In genomic region chr19:1729568-1729925, GRCh38 we compare ENCODE assay signal across 25 cellular contexts. TPM values are rescaled to one million over a fixed set of nuclear protein-coding genes. Genes with fewer than 3 reads are reported as not detected.
DNase-seq lines count a peak whose midpoint lies in the region; ATAC-seq, FAIRE-seq and TF ChIP-seq lines count a peak whose summit lies in the region.
"Had no signal": no experiment of that assay in that cellular context is flagged by ENCODE, and none has a peak within 500 bp of the region (broad histone marks: within the 10 kb centered on the region; RNA-seq: fewer than 3 reads in every experiment).

No MANE protein-coding gene starts in this region.

- no peak for TF ChIP-seq RAD21 in H1 (IDR thresholded peaks at IDR 0.05 in 1 of 2, conservative IDR thresholded peaks at IDR 0.05 in 1 of 2; ENCODE audit: low read depth in 2 of 2, low read length in 2 of 2)

- H3K56ac ChIP-seq in H1 (replicated peaks; ENCODE audit: insufficient read length, low read depth, low read length), result no peak overlapping the region

- DNase-seq in Right ventricle myocardium inferior (ENCODE audit: missing footprints) (peak; percentile 16), Right ventricle myocardium superior (no peak), H1 (ENCODE audit: low read depth in 1 of 2, low spot score in 2 of 2) (no peak), neuronal stem cell (ENCODE audit: low spot score) (no peak), upper lobe of right lung (no peak), DMS53 treated with DMSO at 0.1 percent for 48 hours (lab: John Stamatoyannopoulos, UW; ENCODE audit: unreplicated experiment) (no peak), ureter (ENCODE audit: low spot score) (no peak)
- DNase-seq: BE2C; C1 segment of cervical spinal cord; CD4-positive, alpha-beta memory T cell; CD4-positive, CD25-positive, alpha-beta regulatory T cell; CD8-positive, alpha-beta memory T cell; COR-L47; DMS 273 treated with DMSO at 0.1 percent for 48 hours; DMS153; DMS53; DMS79 treated with DMSO at 0.1 percent for 48 hours; GF-D8 had no signal

- no peak for TF ChIP-seq EP300 in H1 (IDR thresholded peaks at IDR 0.05; ENCODE audit: borderline replicate concordance in 1 of 2, low read depth in 2 of 2, low read length in 2 of 2)

- 94% methylated on average over 14 of the region's 19 CpGs; no CpG with 5 or more reads in 1 of the 2 experiments for WGBS in H1 (ENCODE audit: extremely low coverage in 1 of 2, insufficient coverage in 1 of 2, insufficient read length in 1 of 2, insufficient replicate concordance in 2 of 2, low coverage in 1 of 2, low lambda C conversion rate in 2 of 2, missing lambda C conversion rate in 1 of 2), 2 experiments
- no CpG with 5 or more reads among the region's 19 CpGs for WGBS in neuronal stem cell (ENCODE audit: extremely low coverage in 2 of 2, insufficient read length in 2 of 2, insufficient replicate concordance in 1 of 2), 2 donors

- H3K4me3 ChIP-seq in H1 (ENCODE audit: extremely low read depth in 1 of 4, insufficient read depth in 2 of 4, low read depth in 3 of 4, low read length in 4 of 4) (no peak overlapping the region), neuronal stem cell (ENCODE audit: low read length in 2 of 2) (no peak overlapping the region), upper lobe of right lung (no peak overlapping the region)
- H3K4me3 ChIP-seq: A549, BLaER1 had no signal

- H3K23ac ChIP-seq in H1 (ENCODE audit: insufficient read length) (no peak overlapping the region), neuronal stem cell (ENCODE audit: low read depth, low read length, poor library complexity) (peak overlapping the region; percentile 73)

- H3K27me3 ChIP-seq in H1 (replicated peaks in 1 of 4; ENCODE audit: control insufficient read depth in 3 of 4, extremely low read depth in 1 of 4, insufficient read depth in 3 of 4, low read length in 3 of 4), result peaks cover 1 to 25% (median 17%) of the 10 kb centered on the region in 4 experiments; a peak in 5 of 7 replicates
- peaks cover 3 to 31% (median 22%) of the 10 kb centered on the region in 3 experiments for H3K27me3 ChIP-seq in neuronal stem cell (ENCODE audit: control insufficient read depth in 3 of 3, insufficient read depth in 3 of 3, low read depth in 1 of 3, low read length in 3 of 3)
- H3K27me3 ChIP-seq in upper lobe of right lung, result peaks cover 78% of the 10 kb centered on the region

- POLR2A ChIA-PET in H1 (lab: Charles Lee; ENCODE audit: partially characterized antibody), result interaction anchor here (0.6 to 1.3 kb wide), 2 partner anchors 36 to 137 kb away, joined by 3 read pairs; partner anchors contain the start of gene MBD3

- TF ChIP-seq CTCF in H1 (IDR thresholded peaks at IDR 0.05; ENCODE audit: control extremely low read depth in 1 of 3, insufficient read depth in 1 of 3, low read depth in 1 of 3, low read length in 3 of 3), result no peak
- TF ChIP-seq CTCF in upper lobe of right lung (IDR thresholded peaks at IDR 0.05), result no peak

- H2AK5ac ChIP-seq in H1 (ENCODE audit: low read depth, low read length) (no peak overlapping the region), neuronal stem cell (ENCODE audit: low read depth, low read length) (no peak overlapping the region)

- CTCF ChIA-PET in H1 (lab: Charles Lee; ENCODE audit: partially characterized antibody), result interaction anchor here (1.6 to 4.1 kb wide), 3 partner anchors 37 to 58 kb away, joined by 5 to 18 read pairs (median 5); no protein-coding TSS in a partner anchor

- peaks cover 8% of the 10 kb centered on the region; the same call in 1 of the 2 replicates for H3K23me2 ChIP-seq in H1 (ENCODE audit: low read depth, low read length)

- H3K14ac ChIP-seq in H1 (ENCODE audit: insufficient read length), result no peak overlapping the region
- H3K14ac ChIP-seq in neuronal stem cell (ENCODE audit: low read length), result peak overlapping the region; percentile 56

- H3K79me2 ChIP-seq in H1 (ENCODE audit: control insufficient read depth in 1 of 2, insufficient read depth in 2 of 2, low read length in 2 of 2), result no peaks in the 10 kb centered on the region

- H3K36me3 ChIP-seq in H1 (ENCODE audit: control insufficient read depth in 2 of 4, insufficient read depth in 4 of 4, low read length in 3 of 4) (no peaks in the 10 kb centered on the region), neuronal stem cell (replicated peaks in 1 of 2; ENCODE audit: control insufficient read depth in 2 of 2, insufficient read depth in 2 of 2, low read length in 2 of 2) (no peaks in the 10 kb centered on the region), upper lobe of right lung (no peaks in the 10 kb centered on the region)
- H3K36me3 ChIP-seq: BE2C, BLaER1 had no signal

- H3K4me1 ChIP-seq in H1 (replicated peaks in 1 of 4; ENCODE audit: control insufficient read depth in 3 of 4, insufficient read depth in 4 of 4, low read length in 3 of 4) (peaks cover 2 to 5% (median 3%) of the 10 kb centered on the region in 4 experiments; a peak in 6 of 7 replicates), neuronal stem cell (ENCODE audit: control insufficient read depth in 2 of 2, insufficient read depth in 1 of 2, low read depth in 1 of 2, low read length in 2 of 2) (peaks cover 3 to 4% of the 10 kb centered on the region in 2 donors), upper lobe of right lung (no peaks in the 10 kb centered on the region)
- H3K4me1 ChIP-seq: A549, BLaER1 had no signal

- no peak for TF ChIP-seq POLR2A in H1 (IDR thresholded peaks at IDR 0.05; ENCODE audit: control extremely low read depth in 1 of 2, low read depth in 2 of 2, low read length in 2 of 2)

- H3K79me1 ChIP-seq in H1 (ENCODE audit: low read depth, low read length), result no peaks in the 10 kb centered on the region
- no peaks in the 10 kb centered on the region for H3K79me1 ChIP-seq in neuronal stem cell (ENCODE audit: low read depth, low read length)

- H3K4me2 ChIP-seq in H1 (ENCODE audit: insufficient read depth in 1 of 2, low read depth in 2 of 2, low read length in 2 of 2) (no peak overlapping the region), neuronal stem cell (ENCODE audit: insufficient read depth, low read length, poor library complexity, severe bottlenecking) (no peak overlapping the region)
- H3K4me2 ChIP-seq: A549, BLaER1 had no signal

- no peak overlapping the region for H4K5ac ChIP-seq in H1 (ENCODE audit: insufficient read length, low read depth, low read length)

- H2AFZ ChIP-seq in H1 (ENCODE audit: low read length) (no peak overlapping the region), neuronal stem cell (ENCODE audit: low read length) (no peak overlapping the region)

- H4K8ac ChIP-seq in H1 (ENCODE audit: extremely low read depth, insufficient read depth, low read length), result no peak overlapping the region
- H4K8ac ChIP-seq in neuronal stem cell (ENCODE audit: low read depth, low read length), result no peak overlapping the region

- H2BK15ac ChIP-seq in H1 (ENCODE audit: low read length) (peak overlapping the region; percentile 99; the same call in 1 of the 2 replicates), neuronal stem cell (ENCODE audit: low read length) (peak overlapping the region; percentile 81)

- H3K9ac ChIP-seq in H1 (replicated peaks in 1 of 4; ENCODE audit: extremely low read depth in 1 of 4, low read depth in 3 of 4, low read length in 3 of 4) (no peak overlapping the region), neuronal stem cell (ENCODE audit: low read depth, low read length, poor library complexity) (peak overlapping the region; percentile 72)
- H3K9ac ChIP-seq: BLaER1 had no signal

- no peak overlapping the region for H2BK20ac ChIP-seq in H1 (ENCODE audit: low read length)

- H3K4ac ChIP-seq in H1 (replicated peaks; ENCODE audit: insufficient read length, low read depth, low read length), result no peak overlapping the region
- peak overlapping the region; percentile 84 for H3K4ac ChIP-seq in neuronal stem cell (ENCODE audit: low read length)

- FAIRE-seq in H1 (lab: Jason Lieb, UNC), result no peak
- FAIRE-seq: A549, G401.6, GM19239 had no signal

- ATAC-seq in Right ventricle myocardium inferior (no peak), Right ventricle myocardium superior (ENCODE audit: poor library complexity) (no peak), upper lobe of right lung (peak; percentile 38)
- ATAC-seq: A549 had no signal

- intact Hi-C loops in Right ventricle myocardium inferior (cut with DNase I), result no loop called here
- intact Hi-C loops in Right ventricle myocardium superior (cut with DNase I), result no loop called here
- intact Hi-C loops in upper lobe of right lung (cut with DNase I), result no loop called here

- H4K91ac ChIP-seq in H1 (replicated peaks; ENCODE audit: insufficient read length, low read length) (no peak overlapping the region), neuronal stem cell (ENCODE audit: low read depth, low read length, poor library complexity) (peak overlapping the region; percentile 95)

- H3K27ac ChIP-seq in H1 (ENCODE audit: low read depth, low read length) (no peak overlapping the region), neuronal stem cell (replicated peaks; ENCODE audit: low read length) (no peak overlapping the region), upper lobe of right lung (no peak overlapping the region)
- H3K27ac ChIP-seq: 22Rv1, A549, BLaER1 had no signal

- H2BK120ac ChIP-seq in H1 (replicated peaks; ENCODE audit: low read depth, low read length), result no peak overlapping the region
- peak overlapping the region; percentile 35 for H2BK120ac ChIP-seq in neuronal stem cell (ENCODE audit: low read depth, low read length)

- peaks cover 0 to 7% of the 10 kb centered on the region in 2 experiments for H4K20me1 ChIP-seq in H1 (replicated peaks in 1 of 2; ENCODE audit: control insufficient read depth in 1 of 2, insufficient read depth in 2 of 2, low read length in 2 of 2)
- H4K20me1 ChIP-seq: BLaER1 had no signal

- H2BK5ac ChIP-seq in H1 (ENCODE audit: low read depth, low read length), result no peak overlapping the region
- H2BK5ac ChIP-seq in neuronal stem cell (ENCODE audit: low read length), result no peak overlapping the region

- H2BK12ac ChIP-seq in H1 (ENCODE audit: low read depth, low read length) (peak overlapping the region; percentile 90; the same call in 1 of the 2 replicates), neuronal stem cell (ENCODE audit: low read length) (peak overlapping the region; percentile 84)

- H3K18ac ChIP-seq in H1 (ENCODE audit: extremely low read depth, low read length) (no peak overlapping the region), neuronal stem cell (ENCODE audit: low read length) (peak overlapping the region; percentile 87)

- H3K9me3 ChIP-seq in H1 (ENCODE audit: insufficient read depth in 2 of 2, low read depth in 1 of 2, low read length in 1 of 2) (no peaks in the 10 kb centered on the region), neuronal stem cell (replicated peaks in 1 of 2; ENCODE audit: control insufficient read depth in 2 of 2, insufficient read depth in 1 of 2, low read depth in 1 of 2, low read length in 2 of 2) (peaks cover 0 to 6% of the 10 kb centered on the region in 2 donors), upper lobe of right lung (no peaks in the 10 kb centered on the region)
- H3K9me3 ChIP-seq: A549 had no signal

RNA-seq across cellular contexts. Expression of gene ONECUT3, which starts 23.8 kb away (rescaled TPM):
- total RNA-seq in Right ventricle myocardium inferior (not detected), Right ventricle myocardium superior (not detected), upper lobe of right lung (not detected), ureter (not detected)
- not detected in 2 replicates for total RNA-seq in H1 (2021; fragmentation: NEBNext Ultra II Directional; extraction: Animal tissue kit (Norgen Biotek cat#: 25700))
- polyA plus RNA-seq in H1 (2011; rRNA removed), result not detected in 2 replicates
- not detected for polyA plus RNA-seq in H1 (2011; cell fraction: cytosol; rRNA removed)
- polyA plus RNA-seq in H1 (2011; cell fraction: nucleus; rRNA removed), result not detected
- 0.04 TPM in 1 of 4 replicates, not detected in the others for polyA plus RNA-seq in H1 (2012, experiment 1 of 2)
- polyA plus RNA-seq in H1 (2012, experiment 2 of 2), result 0.01 TPM
- not detected for polyA plus RNA-seq in H1 (2013, experiment 1 of 2)
- polyA plus RNA-seq in H1 (2013, experiment 2 of 2), result not detected
- not detected in 2 replicates for polyA minus RNA-seq in H1 (2011; rRNA and poly(A)+ RNA removed)
- polyA minus RNA-seq in H1 (2011; cell fraction: cytosol; rRNA and poly(A)+ RNA removed), result not detected
- not detected for polyA minus RNA-seq in H1 (2011; cell fraction: nucleus; rRNA and poly(A)+ RNA removed)
- 0.03 TPM for polyA plus RNA-seq in neuronal stem cell (2013, experiment 1 of 2)
- polyA plus RNA-seq in neuronal stem cell (2013, experiment 2 of 2), result 0.01 TPM
- total RNA-seq: A172; CD4-positive, alpha-beta memory T cell; CD4-positive, CD25-positive, alpha-beta regulatory T cell; CD8-positive, alpha-beta memory T cell had no signal
- polyA plus RNA-seq: CD14-positive monocyte; CD4-positive, alpha-beta memory T cell; CD4-positive, CD25-positive, alpha-beta regulatory T cell; CD8-positive, alpha-beta memory T cell had no signal
